Comparison of ENCODE assay signal across 8 cellular contexts in the genomic region with DNA sequence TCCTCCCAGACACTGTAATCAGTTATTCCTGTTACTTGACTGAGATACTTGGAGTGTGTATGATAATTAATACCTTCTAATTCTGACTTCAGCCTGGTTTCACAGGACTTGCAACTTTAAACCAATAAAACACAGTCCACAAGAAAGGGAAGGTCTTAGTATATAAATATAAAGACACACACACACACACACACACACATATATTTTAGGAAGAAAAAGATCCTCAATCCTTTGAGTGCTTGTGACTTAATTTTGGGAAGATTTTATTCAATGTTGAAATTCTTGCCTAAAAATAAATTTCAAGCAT. TPM values are rescaled to one million over a fixed set of nuclear protein-coding genes. Genes with fewer than 3 reads are reported as not detected.
DNase-seq lines count a peak whose midpoint lies in the region; ATAC-seq and TF ChIP-seq lines count a peak whose summit lies in the region.

No MANE protein-coding gene starts in this region.

- TF ChIP-seq CTCF in breast epithelium (IDR thresholded peaks at IDR 0.05), result no peak

- no peaks in the 10 kb centered on the region for H3K36me3 Mint-ChIP-seq in IgD-negative memory B cell
- H3K36me3 Mint-ChIP-seq in naive B cell, result peaks cover 0 to 15% of the 10 kb centered on the region in 2 donors

- TF ChIP-seq POLR2A in breast epithelium (IDR thresholded peaks at IDR 0.05), result no peak
- TF ChIP-seq POLR2A in erythroblast (IDR thresholded peaks at IDR 0.05; ENCODE audit: low read length), result no peak

- peaks cover 20 to 28% (median 20%) of the 10 kb centered on the region in 3 donors for H3K4me1 Mint-ChIP-seq in IgD-negative memory B cell
- peaks cover 29 to 36% (median 30%) of the 10 kb centered on the region in 3 donors for H3K4me1 Mint-ChIP-seq in naive B cell

- H3K27me3 ChIP-seq in breast epithelium, result no peaks in the 10 kb centered on the region

- H3K36me3 ChIP-seq in breast epithelium, result no peaks in the 10 kb centered on the region

- H3K4me3 Mint-ChIP-seq in IgD-negative memory B cell, result peak overlapping the region; percentile 79 to 100 (median 94)
- peak overlapping the region; percentile 90 to 99 (median 94) for H3K4me3 Mint-ChIP-seq in naive B cell

- H3K9me3 ChIP-seq in breast epithelium, result no peaks in the 10 kb centered on the region

- DNase-seq in AML-193 (lab: John Stamatoyannopoulos, UW), result peak; percentile 31 to 33
- DNase-seq in breast epithelium (ENCODE audit: low spot score in 2 of 2), result no peak
- DNase-seq in naive B cell, result peak; percentile 7
- DNase-seq in erythroblast (lab: John Stamatoyannopoulos, UW), result no peak
- no peak for DNase-seq in NCI-H1092 (lab: John Stamatoyannopoulos, UW)
- no peak for DNase-seq in mucosa of gallbladder (ENCODE audit: low spot score)

- peak overlapping the region; percentile 72 to 94 (median 77) for H3K4me3 ChIP-seq in breast epithelium

- H3K27me3 Mint-ChIP-seq in IgD-negative memory B cell, result no peaks in the 10 kb centered on the region
- H3K27me3 Mint-ChIP-seq in naive B cell, result no peaks in the 10 kb centered on the region

- intact Hi-C loops in breast epithelium (cut with DNase I; ENCODE audit: low total_unique reads), result no loop called here

- H3K27ac Mint-ChIP-seq in IgD-negative memory B cell, result peak overlapping the region; percentile 90 to 96 (median 91)
- peak overlapping the region; percentile 94 to 98 (median 96) for H3K27ac Mint-ChIP-seq in naive B cell

- H3K9me3 Mint-ChIP-seq in IgD-negative memory B cell, result no peaks in the 10 kb centered on the region
- no peaks in the 10 kb centered on the region for H3K9me3 Mint-ChIP-seq in naive B cell

- peak overlapping the region; percentile 97 to 99 for H3K27ac ChIP-seq in breast epithelium

- ATAC-seq in naive B cell (ENCODE audit: low read depth in 2 of 2) (no peak), GM21786 (IDR thresholded peaks at IDR 0.05; ENCODE audit: unreplicated experiment) (no peak)

- peaks cover 4 to 18% of the 10 kb centered on the region in 2 donors for H3K4me1 ChIP-seq in breast epithelium

RNA-seq across cellular contexts. Expression of a gene that starts 0.7 kb away (rescaled TPM):
- polyA plus RNA-seq in IgD-negative memory B cell, result 5.2 TPM
- total RNA-seq in breast epithelium, result 10 to 100 TPM; 26.9 to 39.8 (median 36.7) TPM
- polyA plus RNA-seq in naive B cell (ENCODE audit: low read depth in 6 of 6), result 10 to 100 TPM in 1 of 6 donors, 1 to 10 TPM in 5; 4.6 to 10.8 (median 5.2) TPM
- 22.9 TPM for total RNA-seq in mucosa of gallbladder

Comparison
In these comparisons a context has a peak if more than half of its experiments do, and no peak if none do; other contexts are left out.
1. DNase-seq: peak in AML-193 (2 of 2) and naive B cell (single experiment); none in breast epithelium (0 of 2), erythroblast (0 of 2), NCI-H1092 (single experiment) and mucosa of gallbladder (single experiment).